In the genomic region with DNA sequence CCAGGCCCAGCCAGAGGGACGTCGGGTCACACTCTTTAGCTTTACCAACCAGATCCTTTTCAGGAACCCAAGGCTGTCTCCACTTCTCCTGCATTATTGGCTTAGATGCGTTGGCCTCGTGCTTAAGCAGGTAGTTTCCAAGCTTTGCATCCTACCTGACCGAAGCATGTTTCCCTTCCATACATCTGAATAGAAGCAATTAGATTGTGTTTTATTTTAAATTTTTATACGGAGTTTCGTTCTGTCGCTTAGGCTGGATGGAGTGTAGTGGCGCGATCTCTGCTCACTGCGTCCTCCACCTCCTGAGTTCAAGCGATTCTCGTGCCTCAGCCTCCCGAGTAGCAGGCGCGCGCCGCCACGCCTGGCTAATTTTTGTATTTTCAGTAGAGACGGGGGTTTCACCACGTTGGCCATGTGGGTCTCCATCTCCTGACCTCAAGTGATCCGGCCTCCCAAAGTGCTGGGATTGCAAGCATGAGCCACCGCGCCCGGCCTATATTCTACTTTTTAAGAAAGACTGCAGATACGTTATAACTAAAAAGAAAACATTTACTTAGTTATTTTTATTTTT, we compare ENCODE assay signal across 8 cellular contexts. TPM values are rescaled to one million over a fixed set of nuclear protein-coding genes. Genes with fewer than 3 reads are reported as not detected.
A peak's percentile ranks its signal among the peaks of the same experiment; 100 is the strongest.
DNase-seq lines count a peak whose midpoint lies in the region; ATAC-seq and TF ChIP-seq lines count a peak whose summit lies in the region.

No MANE protein-coding gene starts in this region.

- peak; percentile 3 for ATAC-seq in HG03108 (IDR thresholded peaks at IDR 0.05; ENCODE audit: unreplicated experiment)
- ATAC-seq in activated CD8-positive, alpha-beta T cell treated with anti-CD3 and anti-CD28 coated beads for 36 hours = no peak
- ATAC-seq in Right ventricle myocardium superior (ENCODE audit: poor library complexity) = peak; percentile 18

- H3K27ac Mint-ChIP-seq in activated CD8-positive, alpha-beta T cell treated with anti-CD3 and anti-CD28 coated beads for 36 hours = peak overlapping the region; percentile 69

- no peaks in the 10 kb centered on the region for H3K27me3 ChIP-seq in rectal smooth muscle tissue (ENCODE audit: control insufficient read depth, insufficient read depth, low read length)

- no peaks in the 10 kb centered on the region for H3K4me1 ChIP-seq in rectal smooth muscle tissue (ENCODE audit: control insufficient read depth, insufficient read depth, low read length)

- peak overlapping the region; percentile 3 for H3K9ac ChIP-seq in rectal smooth muscle tissue (ENCODE audit: low read length)

- no peak for TF ChIP-seq CTCF in activated CD8-positive, alpha-beta T cell treated with anti-CD3 and anti-CD28 coated beads for 36 hours (IDR thresholded peaks at IDR 0.05)

- H3K36me3 ChIP-seq in rectal smooth muscle tissue (ENCODE audit: control insufficient read depth, insufficient read depth, low read length) = no peaks in the 10 kb centered on the region

- H3K4me3 Mint-ChIP-seq in activated CD8-positive, alpha-beta T cell treated with anti-CD3 and anti-CD28 coated beads for 36 hours = peak overlapping the region; percentile 79

- peak overlapping the region; percentile 73 for H3K4me3 ChIP-seq in rectal smooth muscle tissue (ENCODE audit: low read length)

- CTCF ChIA-PET in activated CD8-positive, alpha-beta T cell treated with anti-CD3 and anti-CD28 coated beads for 36 hours (lab: Charles Lee) = interaction anchor here (0.8 to 2.6 kb wide), 10 partner anchors 10 to 315 kb away, joined by 3 to 27 read pairs (median 3); a partner anchor contains a TSS

- H3K27me3 Mint-ChIP-seq in activated CD8-positive, alpha-beta T cell treated with anti-CD3 and anti-CD28 coated beads for 36 hours = no peaks in the 10 kb centered on the region

- POLR2A ChIA-PET in activated CD8-positive, alpha-beta T cell treated with anti-CD3 and anti-CD28 coated beads for 36 hours (lab: Charles Lee) = interaction anchor here (1.0 to 2.1 kb wide), 3 partner anchors 9 to 20 kb away, joined by 3 to 21 read pairs (median 3); a partner anchor contains a TSS

- intact Hi-C loops in activated CD8-positive, alpha-beta T cell treated with anti-CD3 and anti-CD28 coated beads for 36 hours (cut with micrococcal nuclease) = no loop called here
- intact Hi-C loops in Right ventricle myocardium superior (cut with DNase I) = no loop called here

- peak; percentile 50 for DNase-seq in DMS 273 (lab: John Stamatoyannopoulos, UW; ENCODE audit: unreplicated experiment)
- no peak for DNase-seq in DMS 273 treated with DMSO at 0.1 percent for 48 hours (lab: John Stamatoyannopoulos, UW)
- DNase-seq in activated CD8-positive, alpha-beta T cell treated with anti-CD3 and anti-CD28 coated beads for 36 hours = peak; percentile 31
- DNase-seq in Right ventricle myocardium superior = peak; percentile 42
- no peak for DNase-seq in GOT3 (lab: John Stamatoyannopoulos, UW)
- DNase-seq in NOMO-1 treated with dmso at 0.1 percent for 144 hours (lab: John Stamatoyannopoulos, UW; ENCODE audit: unreplicated experiment) = no peak

- no peaks in the 10 kb centered on the region for H3K9me3 Mint-ChIP-seq in activated CD8-positive, alpha-beta T cell treated with anti-CD3 and anti-CD28 coated beads for 36 hours

- H3K27ac ChIP-seq in rectal smooth muscle tissue (ENCODE audit: low read depth, low read length) = peak overlapping the region; percentile 71

- H3K36me3 Mint-ChIP-seq in activated CD8-positive, alpha-beta T cell treated with anti-CD3 and anti-CD28 coated beads for 36 hours (ENCODE audit: low read depth) = no peaks in the 10 kb centered on the region

- H3K4me1 Mint-ChIP-seq in activated CD8-positive, alpha-beta T cell treated with anti-CD3 and anti-CD28 coated beads for 36 hours (ENCODE audit: low read depth) = peaks cover 5% of the 10 kb centered on the region

RNA-seq across cellular contexts. Expression of a gene that starts 0.7 kb away (rescaled TPM):
- total RNA-seq in activated CD8-positive, alpha-beta T cell treated with anti-CD3 and anti-CD28 coated beads for 36 hours = 1 to 10 TPM; 1.3 to 2.0 TPM
- total RNA-seq in Right ventricle myocardium superior = 2.9 TPM

RNA-seq across cellular contexts. Expression of a gene that starts 17.9 kb away (rescaled TPM):
- total RNA-seq in activated CD8-positive, alpha-beta T cell treated with anti-CD3 and anti-CD28 coated beads for 36 hours = 10 to 100 TPM; 83.4 to 90.6 TPM
- 24.0 TPM for total RNA-seq in Right ventricle myocardium superior

Comparison
In these comparisons a context has a peak if more than half of its experiments do, and no peak if none do; other contexts are left out.
1. DNase-seq: peak in DMS 273 (single experiment), activated CD8-positive, alpha-beta T cell treated with anti-CD3 and anti-CD28 coated beads for 36 hours (single experiment) and Right ventricle myocardium superior (single experiment); none in DMS 273 treated with DMSO at 0.1 percent for 48 hours (single experiment), GOT3 (single experiment) and NOMO-1 treated with dmso at 0.1 percent for 144 hours (single experiment).